28 cellular contexts compared by ENCODE assay signal in genomic region chr2:239551206-239551605, GRCh38.
"Had no signal": no experiment of that assay in that cellular context is flagged by ENCODE, and none has a peak within 500 bp of the region (broad histone marks: within the 10 kb centered on the region; RNA-seq: fewer than 3 reads in every experiment).

No MANE protein-coding gene starts in this region.

- H3K27me3 ChIP-seq: colonic mucosa, gastrocnemius medialis, pancreas, right lobe of liver, tibial nerve, upper lobe of left lung had no signal

- H3K4me3 ChIP-seq: colonic mucosa, gastrocnemius medialis, heart left ventricle, hepatocyte, lung, mucosa of descending colon, pancreas, right lobe of liver, thoracic aorta, tibial nerve, upper lobe of left lung had no signal

- DNase-seq: colonic mucosa; effector CD8-positive, alpha-beta T cell; endodermal cell; foreskin fibroblast; kidney; naive B cell; stimulated activated naive B cell treated with anti-CD40 and anti-IgM and Interleukin-4, amounts not matched to agents 10 μg/mL and 1 μg/mL and 100 μg/mL, for 72 hours; upper lobe of left lung had no signal

- H3K27ac Mint-ChIP-seq: dendritic cell treated with granulocyte-macrophage colony-stimulating factor and Interleukin-4, amounts not matched to agents 40 ng/mL and 50 ng/mL, for 4 days; endodermal cell; memory B cell; mesothelial cell of epicardium; natural killer cell treated with Interleukin-12 subunit alpha and Interleukin-12 subunit beta and Interleukin-15 and Interleukin-18, amount 100 ng/mL, for 72 hours; progenitor cell of endocrine pancreas; stimulated activated naive B cell treated with anti-CD40 and anti-IgM and Interleukin-4, amounts not matched to agents 10 μg/mL and 1 μg/mL and 100 μg/mL, for 72 hours; stimulated activated naive CD8-positive, alpha-beta T cell treated with anti-CD3 and anti-CD28 coated beads, Interleukin-15, Interleukin-2, amounts not matched to agents 100 ng/mL and 50 ng/mL, for 24 hours had no signal

- H3K4me1 ChIP-seq: colonic mucosa, gastrocnemius medialis, heart left ventricle, pancreas, right lobe of liver, tibial nerve, upper lobe of left lung had no signal

- H3K9me3 ChIP-seq: colonic mucosa, gastrocnemius medialis, heart left ventricle, mucosa of descending colon, neutrophil, pancreas, right lobe of liver, thoracic aorta, tibial nerve, upper lobe of left lung had no signal

- H3K36me3 Mint-ChIP-seq: memory B cell; mesothelial cell of epicardium; naive B cell; natural killer cell treated with Interleukin-12 subunit alpha and Interleukin-12 subunit beta and Interleukin-15 and Interleukin-18, amount 100 ng/mL, for 72 hours; stimulated activated naive B cell treated with anti-CD40 and anti-IgM and Interleukin-4, amounts not matched to agents 10 μg/mL and 1 μg/mL and 100 μg/mL, for 72 hours had no signal

- H3K9me3 Mint-ChIP-seq: dendritic cell treated with granulocyte-macrophage colony-stimulating factor and Interleukin-4, amounts not matched to agents 40 ng/mL and 50 ng/mL, for 4 days; endodermal cell; memory B cell; mesothelial cell of epicardium; natural killer cell treated with Interleukin-12 subunit alpha and Interleukin-12 subunit beta and Interleukin-15 and Interleukin-18, amount 100 ng/mL, for 72 hours; neural crest cell; stimulated activated naive CD8-positive, alpha-beta T cell treated with anti-CD3 and anti-CD28 coated beads, Interleukin-15, Interleukin-2, amounts not matched to agents 100 ng/mL and 50 ng/mL, for 24 hours had no signal

- H3K27ac ChIP-seq: colonic mucosa, epithelial cell of prostate, gastrocnemius medialis, heart left ventricle, hepatocyte, neutrophil, pancreas, right lobe of liver, thoracic aorta, tibial nerve, upper lobe of left lung had no signal

- ATAC-seq: esophagus mucosa; gastrocnemius medialis; heart left ventricle; left lobe of liver; mucosa of descending colon; natural killer cell treated with Interleukin-12 subunit alpha and Interleukin-12 subunit beta and Interleukin-15 and Interleukin-18, amount 100 ng/mL, for 72 hours; pancreas; right lobe of liver; stimulated activated naive B cell treated with anti-CD40 and anti-IgM and Interleukin-4, amounts not matched to agents 10 μg/mL and 1 μg/mL and 100 μg/mL, for 72 hours had no signal

- H3K4me1 Mint-ChIP-seq: endodermal cell; memory B cell; mesothelial cell of epicardium; naive B cell; neural crest cell; stimulated activated naive B cell treated with anti-CD40 and anti-IgM and Interleukin-4, amounts not matched to agents 10 μg/mL and 1 μg/mL and 100 μg/mL, for 72 hours had no signal

- H3K36me3 ChIP-seq: colonic mucosa, gastrocnemius medialis, heart left ventricle, neutrophil, pancreas, right lobe of liver, thoracic aorta, tibial nerve, upper lobe of left lung had no signal

- H3K4me3 Mint-ChIP-seq: dendritic cell treated with granulocyte-macrophage colony-stimulating factor and Interleukin-4, amounts not matched to agents 40 ng/mL and 50 ng/mL, for 4 days; endodermal cell; memory B cell; mesothelial cell of epicardium; naive B cell; natural killer cell treated with Interleukin-12 subunit alpha and Interleukin-12 subunit beta and Interleukin-15 and Interleukin-18, amount 100 ng/mL, for 72 hours; neural crest cell; stimulated activated naive B cell treated with anti-CD40 and anti-IgM and Interleukin-4, amounts not matched to agents 10 μg/mL and 1 μg/mL and 100 μg/mL, for 72 hours; stimulated activated naive CD8-positive, alpha-beta T cell treated with anti-CD3 and anti-CD28 coated beads, Interleukin-15, Interleukin-2, amounts not matched to agents 100 ng/mL and 50 ng/mL, for 24 hours had no signal
